Comparison of ENCODE assay signal across 8 cellular contexts in genomic region chr6:163415620-163416379, GRCh38. TPM values are rescaled to one million over a fixed set of nuclear protein-coding genes. Genes with fewer than 3 reads are reported as not detected.
DNase-seq lines count a peak whose midpoint lies in the region; ATAC-seq and TF ChIP-seq lines count a peak whose summit lies in the region.

No MANE protein-coding gene starts in this region.

- H3K9me3 ChIP-seq in mesenchymal stem cell (ENCODE audit: control insufficient read depth, low read length) (no peaks in the 10 kb centered on the region), subcutaneous abdominal adipose tissue (ENCODE audit: control insufficient read depth in 5 of 5, low read length in 5 of 5) (no peaks in the 10 kb centered on the region)

- peak overlapping the region; percentile 75 for H3K4me3 ChIP-seq in Jurkat, Clone E6-1 (ENCODE audit: low read length)
- H3K4me3 ChIP-seq in mesenchymal stem cell (ENCODE audit: insufficient read depth in 1 of 2, low read depth in 1 of 2, low read length in 2 of 2) (peak overlapping the region; percentile 89 to 97), subcutaneous abdominal adipose tissue (ENCODE audit: low read depth in 1 of 5, low read length in 5 of 5) (peak overlapping the region; percentile 83 to 99 (median 96))

- H3K9ac ChIP-seq in mesenchymal stem cell (ENCODE audit: low read length), result peak overlapping the region; percentile 97
- H3K9ac ChIP-seq in subcutaneous abdominal adipose tissue (ENCODE audit: low read length in 5 of 5), result peak overlapping the region; percentile 87 to 100 (median 98)

- H3K4me1 ChIP-seq in mesenchymal stem cell (ENCODE audit: control insufficient read depth, insufficient read depth, low read depth, low read length) (peaks cover 2% of the 10 kb centered on the region), subcutaneous abdominal adipose tissue (ENCODE audit: control insufficient read depth in 5 of 5, insufficient read depth in 5 of 5, low read length in 5 of 5) (peaks cover 3 to 42% (median 33%) of the 10 kb centered on the region in 5 donors)

- H2BK12ac ChIP-seq in mesenchymal stem cell (ENCODE audit: low read length in 2 of 2), result peak overlapping the region in 1 of 2 experiments; percentile 42

- H3K4me3 Mint-ChIP-seq in WTC11, result peak overlapping the region; percentile 88

- WGBS in mesenchymal stem cell, result under 1% methylated on average over 55 of the region's 57 CpGs

- peaks cover 2% of the 10 kb centered on the region for H3K79me1 ChIP-seq in mesenchymal stem cell (replicated peaks; ENCODE audit: low read length, poor library complexity, severe bottlenecking)

- H3K4ac ChIP-seq in mesenchymal stem cell (ENCODE audit: low read depth in 1 of 2, low read length in 2 of 2), result peak overlapping the region; percentile 73 to 97

- TF ChIP-seq CTCF in WTC11 (IDR thresholded peaks at IDR 0.05), result no peak

- peak overlapping the region; percentile 20 to 83 for H3K23ac ChIP-seq in mesenchymal stem cell (ENCODE audit: low read length in 2 of 2)

- no peaks in the 10 kb centered on the region for H3K27me3 Mint-ChIP-seq in WTC11 (ENCODE audit: low read depth)

- peak overlapping the region; percentile 90 for H4K91ac ChIP-seq in mesenchymal stem cell (ENCODE audit: low read length)

- H3K27me3 ChIP-seq in mesenchymal stem cell (ENCODE audit: control insufficient read depth in 1 of 2, insufficient read depth in 1 of 2, low read length in 2 of 2), result no peaks in the 10 kb centered on the region
- no peaks in the 10 kb centered on the region for H3K27me3 ChIP-seq in subcutaneous abdominal adipose tissue (ENCODE audit: control insufficient read depth in 5 of 5, insufficient read depth in 4 of 5, low read length in 5 of 5)

- peak overlapping the region; percentile 97 to 98 for H3K18ac ChIP-seq in mesenchymal stem cell (ENCODE audit: low read depth in 1 of 2, low read length in 2 of 2)

- no peak for ATAC-seq in WTC11

- no peak overlapping the region for H2AFZ ChIP-seq in mesenchymal stem cell (ENCODE audit: low read depth, low read length)

- no peak overlapping the region for H2BK15ac ChIP-seq in mesenchymal stem cell (ENCODE audit: low read depth, poor library complexity, severe bottlenecking)

- H3K4me1 Mint-ChIP-seq in WTC11, result peaks cover 53% of the 10 kb centered on the region

- H3K4me2 ChIP-seq in mesenchymal stem cell (ENCODE audit: low read length, poor library complexity, severe bottlenecking), result peak overlapping the region; percentile 56

- peak overlapping the region; percentile 92 for H3K27ac Mint-ChIP-seq in WTC11

- peak overlapping the region; percentile 98 for H3K27ac ChIP-seq in mesenchymal stem cell (ENCODE audit: low read length, poor library complexity, severe bottlenecking)
- peak overlapping the region; percentile 100 for H3K27ac ChIP-seq in subcutaneous abdominal adipose tissue (ENCODE audit: low read depth, low read length)

- no peak overlapping the region for H2AK5ac ChIP-seq in mesenchymal stem cell (ENCODE audit: low read length, severe bottlenecking)

- POLR2A ChIA-PET in WTC11 (lab: Charles Lee), result interaction anchor here (0.6 kb wide), 2 partner anchors 508 to 1197 kb away, joined by 3 to 4 read pairs; no protein-coding TSS in a partner anchor

- peak overlapping the region; percentile 95 for H2BK120ac ChIP-seq in mesenchymal stem cell (ENCODE audit: low read depth, low read length)

- H4K8ac ChIP-seq in mesenchymal stem cell (ENCODE audit: low read length), result peak overlapping the region; percentile 45

- CTCF ChIA-PET in WTC11 (lab: Charles Lee), result interaction anchor here (0.6 to 1.6 kb wide), 4 partner anchors 80 to 879 kb away, joined by 3 to 8 read pairs (median 3); no protein-coding TSS in a partner anchor

- H2BK5ac ChIP-seq in mesenchymal stem cell (ENCODE audit: low read depth, low read length, poor library complexity, severe bottlenecking), result peak overlapping the region; percentile 97

- H3K14ac ChIP-seq in mesenchymal stem cell (ENCODE audit: low read length in 2 of 2), result peak overlapping the region; percentile 95 to 96

- H3K36me3 ChIP-seq in mesenchymal stem cell (ENCODE audit: control insufficient read depth in 1 of 2, insufficient read depth in 2 of 2, low read depth in 1 of 2, low read length in 2 of 2) (no peaks in the 10 kb centered on the region), subcutaneous abdominal adipose tissue (ENCODE audit: control insufficient read depth in 5 of 5, insufficient read depth in 5 of 5, low read length in 5 of 5) (no peaks in the 10 kb centered on the region)

- DNase-seq in DMS 273 (lab: John Stamatoyannopoulos, UW; ENCODE audit: unreplicated experiment), result peak; percentile 77
- no peak for DNase-seq in DMS 273 treated with DMSO at 0.1 percent for 48 hours (lab: John Stamatoyannopoulos, UW)
- no peak for DNase-seq in Jurkat, Clone E6-1 (ENCODE audit: low read depth, low spot score)
- DNase-seq in WTC11 (ENCODE audit: low spot score), result no peak
- peak; percentile 75 for DNase-seq in dermis blood vessel endothelial cell
- DNase-seq in mesenchymal stem cell, result peak; percentile 75
- DNase-seq in putamen (ENCODE audit: low spot score), result no peak

- H3K9me3 Mint-ChIP-seq in WTC11, result no peaks in the 10 kb centered on the region

- no peaks in the 10 kb centered on the region for H3K36me3 Mint-ChIP-seq in WTC11

TF ChIP-seq in WTC11, 78 proteins besides CTCF, POLR2A, EP300 and RAD21:
- TF ChIP-seq, protein P1, sequence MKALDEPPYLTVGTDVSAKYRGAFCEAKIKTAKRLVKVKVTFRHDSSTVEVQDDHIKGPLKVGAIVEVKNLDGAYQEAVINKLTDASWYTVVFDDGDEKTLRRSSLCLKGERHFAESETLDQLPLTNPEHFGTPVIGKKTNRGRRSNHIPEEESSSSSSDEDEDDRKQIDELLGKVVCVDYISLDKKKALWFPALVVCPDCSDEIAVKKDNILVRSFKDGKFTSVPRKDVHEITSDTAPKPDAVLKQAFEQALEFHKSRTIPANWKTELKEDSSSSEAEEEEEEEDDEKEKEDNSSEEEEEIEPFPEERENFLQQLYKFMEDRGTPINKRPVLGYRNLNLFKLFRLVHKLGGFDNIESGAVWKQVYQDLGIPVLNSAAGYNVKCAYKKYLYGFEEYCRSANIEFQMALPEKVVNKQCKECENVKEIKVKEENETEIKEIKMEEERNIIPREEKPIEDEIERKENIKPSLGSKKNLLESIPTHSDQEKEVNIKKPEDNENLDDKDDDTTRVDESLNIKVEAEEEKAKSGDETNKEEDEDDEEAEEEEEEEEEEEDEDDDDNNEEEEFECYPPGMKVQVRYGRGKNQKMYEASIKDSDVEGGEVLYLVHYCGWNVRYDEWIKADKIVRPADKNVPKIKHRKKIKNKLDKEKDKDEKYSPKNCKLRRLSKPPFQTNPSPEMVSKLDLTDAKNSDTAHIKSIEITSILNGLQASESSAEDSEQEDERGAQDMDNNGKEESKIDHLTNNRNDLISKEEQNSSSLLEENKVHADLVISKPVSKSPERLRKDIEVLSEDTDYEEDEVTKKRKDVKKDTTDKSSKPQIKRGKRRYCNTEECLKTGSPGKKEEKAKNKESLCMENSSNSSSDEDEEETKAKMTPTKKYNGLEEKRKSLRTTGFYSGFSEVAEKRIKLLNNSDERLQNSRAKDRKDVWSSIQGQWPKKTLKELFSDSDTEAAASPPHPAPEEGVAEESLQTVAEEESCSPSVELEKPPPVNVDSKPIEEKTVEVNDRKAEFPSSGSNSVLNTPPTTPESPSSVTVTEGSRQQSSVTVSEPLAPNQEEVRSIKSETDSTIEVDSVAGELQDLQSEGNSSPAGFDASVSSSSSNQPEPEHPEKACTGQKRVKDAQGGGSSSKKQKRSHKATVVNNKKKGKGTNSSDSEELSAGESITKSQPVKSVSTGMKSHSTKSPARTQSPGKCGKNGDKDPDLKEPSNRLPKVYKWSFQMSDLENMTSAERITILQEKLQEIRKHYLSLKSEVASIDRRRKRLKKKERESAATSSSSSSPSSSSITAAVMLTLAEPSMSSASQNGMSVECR (CRISPR knock-in tag; IDR thresholded peaks at IDR 0.05; ENCODE audit: borderline replicate concordance), result no peak
- TF ChIP-seq, protein P2, sequence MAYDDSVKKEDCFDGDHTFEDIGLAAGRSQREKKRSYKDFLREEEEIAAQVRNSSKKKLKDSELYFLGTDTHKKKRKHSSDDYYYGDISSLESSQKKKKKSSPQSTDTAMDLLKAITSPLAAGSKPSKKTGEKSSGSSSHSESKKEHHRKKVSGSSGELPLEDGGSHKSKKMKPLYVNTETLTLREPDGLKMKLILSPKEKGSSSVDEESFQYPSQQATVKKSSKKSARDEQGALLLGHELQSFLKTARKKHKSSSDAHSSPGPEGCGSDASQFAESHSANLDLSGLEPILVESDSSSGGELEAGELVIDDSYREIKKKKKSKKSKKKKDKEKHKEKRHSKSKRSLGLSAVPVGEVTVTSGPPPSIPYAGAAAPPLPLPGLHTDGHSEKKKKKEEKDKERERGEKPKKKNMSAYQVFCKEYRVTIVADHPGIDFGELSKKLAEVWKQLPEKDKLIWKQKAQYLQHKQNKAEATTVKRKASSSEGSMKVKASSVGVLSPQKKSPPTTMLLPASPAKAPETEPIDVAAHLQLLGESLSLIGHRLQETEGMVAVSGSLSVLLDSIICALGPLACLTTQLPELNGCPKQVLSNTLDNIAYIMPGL (CRISPR knock-in tag; IDR thresholded peaks at IDR 0.05), result peak; percentile 40; the same call in 1 of the 2 replicates

RNA-seq across cellular contexts. Expression of gene QKI, which starts 1.3 kb away (rescaled TPM):
- 17.8 TPM for polyA plus RNA-seq in Jurkat, Clone E6-1 (2012; ENCODE audit: insufficient read depth, insufficient read length)
- total RNA-seq in WTC11 (2021) (134 to 145 TPM (median 138 TPM) in 3 replicates), dermis blood vessel endothelial cell (307 and 356 TPM in 2 replicates)
- polyA plus RNA-seq in mesenchymal stem cell (2013, experiment 1 of 2), result 92.5 TPM
- polyA plus RNA-seq in mesenchymal stem cell (2013, experiment 2 of 2), result 90.5 TPM

Comparison
In these comparisons a context has a peak if more than half of its experiments do, and no peak if none do; other contexts are left out.
1. DNase-seq: peak in DMS 273 (single experiment), dermis blood vessel endothelial cell (single experiment) and mesenchymal stem cell (single experiment); none in DMS 273 treated with DMSO at 0.1 percent for 48 hours (single experiment), Jurkat, Clone E6-1 (single experiment), WTC11 (single experiment) and putamen (single experiment).
2. Peak in every context shown above with its lines, with median percentiles within 50 percentile points of each other: H3K4me3 ChIP-seq.